In the genomic region with DNA sequence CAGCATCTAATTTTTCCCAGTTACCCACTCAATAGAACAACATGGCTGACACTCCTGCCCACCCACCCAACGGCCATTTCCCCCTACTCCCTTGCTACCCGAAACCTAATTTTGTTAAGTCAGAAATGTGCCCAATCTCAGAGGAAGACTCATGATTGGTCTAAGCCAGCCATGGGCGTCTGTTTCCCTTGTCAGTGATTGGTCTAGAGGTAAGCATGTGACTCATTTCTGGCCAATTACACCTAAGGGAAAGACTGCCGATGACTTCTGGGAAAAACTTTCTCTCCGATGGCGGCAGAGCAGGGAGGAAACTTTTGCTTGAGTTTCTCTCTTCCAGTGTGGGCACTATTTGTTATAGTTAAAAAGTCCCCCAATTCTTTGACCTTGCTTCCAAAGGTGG, we compare ENCODE assay signal across 16 cellular contexts.
DNase-seq lines count a peak whose midpoint lies in the region; ATAC-seq and TF ChIP-seq lines count a peak whose summit lies in the region.
"Had no signal": no experiment of that assay in that cellular context is flagged by ENCODE, and none has a peak within 500 bp of the region (broad histone marks: within the 10 kb centered on the region; RNA-seq: fewer than 3 reads in every experiment).

No MANE protein-coding gene starts in this region.

- H2BK120ac ChIP-seq in neuronal stem cell (ENCODE audit: low read depth, low read length): no peak overlapping the region

- H3K4me2 ChIP-seq in neuronal stem cell (ENCODE audit: insufficient read depth, low read length, poor library complexity, severe bottlenecking): no peak overlapping the region
- H3K4me2 ChIP-seq: A549 had no signal

- H3K4ac ChIP-seq in neuronal stem cell (ENCODE audit: low read length): no peak overlapping the region

- H3K9ac ChIP-seq in neuronal stem cell (ENCODE audit: low read depth, low read length, poor library complexity): no peak overlapping the region
- H3K9ac ChIP-seq: GM23248 had no signal

- peak; percentile 59 to 77 for DNase-seq in SJCRH30
- no peak for DNase-seq in esophagus muscularis mucosa (ENCODE audit: extremely low spot score)
- no peak for DNase-seq in neuronal stem cell (ENCODE audit: low spot score)
- DNase-seq in tibial nerve (ENCODE audit: low spot score in 2 of 2): no peak
- no peak for DNase-seq in T-helper 1 cell
- DNase-seq in amniotic stem cell (lab: John Stamatoyannopoulos, UW): no peak
- no peak for DNase-seq in NCI-H2081 treated with DMSO at 0.1 percent for 48 hours (lab: John Stamatoyannopoulos, UW)
- DNase-seq: Caco-2; CD8-positive, alpha-beta memory T cell; DMS53; GF-D8 had no signal

- TF ChIP-seq POLR2A in esophagus muscularis mucosa (IDR thresholded peaks at IDR 0.05; ENCODE audit: low read depth) (no peak), tibial nerve (IDR thresholded peaks at IDR 0.05) (no peak)

- WGBS in esophagus muscularis mucosa: 91% methylated on average over 6 of the region's 6 CpGs
- no CpG with 5 or more reads among the region's 6 CpGs for WGBS in neuronal stem cell (ENCODE audit: extremely low coverage in 2 of 2, insufficient read length in 2 of 2, insufficient replicate concordance in 1 of 2), 2 donors
- WGBS in tibial nerve, 2 donors: 84 to 85% methylated on average over 6 of the region's 6 CpGs

- H3K18ac ChIP-seq in neuronal stem cell (ENCODE audit: low read length): no peak overlapping the region

- ATAC-seq in GM21390 (IDR thresholded peaks at IDR 0.05; ENCODE audit: unreplicated experiment): no peak
- ATAC-seq: A549, HCT116, HepG2 had no signal

- peak overlapping the region; percentile 48 for H3K27ac ChIP-seq in SJCRH30
- peak overlapping the region; percentile 4 to 48 (median 14) for H3K27ac ChIP-seq in esophagus muscularis mucosa (replicated peaks in 1 of 4)
- H3K27ac ChIP-seq in neuronal stem cell (replicated peaks; ENCODE audit: low read length): no peak overlapping the region
- peak overlapping the region in 3 of 4 donors; percentile 52 to 82 (median 79) for H3K27ac ChIP-seq in tibial nerve
- H3K27ac ChIP-seq: A549, GM23248 had no signal

- H3K9me3 ChIP-seq in SJCRH30 (replicated peaks) (no peaks in the 10 kb centered on the region), esophagus muscularis mucosa (no peaks in the 10 kb centered on the region), neuronal stem cell (replicated peaks in 1 of 2; ENCODE audit: control insufficient read depth in 2 of 2, insufficient read depth in 1 of 2, low read depth in 1 of 2, low read length in 2 of 2) (peaks cover 0 to 3% of the 10 kb centered on the region in 2 donors), tibial nerve (no peaks in the 10 kb centered on the region)
- H3K9me3 ChIP-seq: A549, Caco-2 had no signal

- H2BK15ac ChIP-seq in neuronal stem cell (ENCODE audit: low read length): no peak overlapping the region

- no peak overlapping the region for H3K23ac ChIP-seq in neuronal stem cell (ENCODE audit: low read depth, low read length, poor library complexity)

- TF ChIP-seq CTCF in esophagus muscularis mucosa (IDR thresholded peaks at IDR 0.05) (no peak), tibial nerve (IDR thresholded peaks at IDR 0.05) (no peak)

- peak overlapping the region; percentile 55 for H3K4me3 ChIP-seq in SJCRH30
- no peak overlapping the region for H3K4me3 ChIP-seq in esophagus muscularis mucosa
- no peak overlapping the region for H3K4me3 ChIP-seq in neuronal stem cell (ENCODE audit: low read length in 2 of 2)
- no peak overlapping the region for H3K4me3 ChIP-seq in tibial nerve
- H3K4me3 ChIP-seq: A549, GM23248 had no signal

- no peak overlapping the region for H3K14ac ChIP-seq in neuronal stem cell (ENCODE audit: low read length)

- TF ChIP-seq EP300 in esophagus muscularis mucosa (IDR thresholded peaks at IDR 0.05): no peak
- no peak for TF ChIP-seq EP300 in tibial nerve (IDR thresholded peaks at IDR 0.05)

- no peak overlapping the region for H4K91ac ChIP-seq in neuronal stem cell (ENCODE audit: low read depth, low read length, poor library complexity)

- H2BK5ac ChIP-seq in neuronal stem cell (ENCODE audit: low read length): no peak overlapping the region

- no peak overlapping the region for H2AK5ac ChIP-seq in neuronal stem cell (ENCODE audit: low read depth, low read length)

- peak overlapping the region; percentile 47 for H2AFZ ChIP-seq in neuronal stem cell (ENCODE audit: low read length)
- H2AFZ ChIP-seq: GM23248 had no signal

- no peaks in the 10 kb centered on the region for H3K79me1 ChIP-seq in neuronal stem cell (ENCODE audit: low read depth, low read length)

- H3K27me3 ChIP-seq in SJCRH30 (no peaks in the 10 kb centered on the region), esophagus muscularis mucosa (peaks cover 0 to 5% (median 0%) of the 10 kb centered on the region in 4 donors), neuronal stem cell (ENCODE audit: control insufficient read depth in 3 of 3, insufficient read depth in 3 of 3, low read depth in 1 of 3, low read length in 3 of 3) (peaks cover 0 to 47% (median 0%) of the 10 kb centered on the region in 3 experiments), tibial nerve (no peaks in the 10 kb centered on the region)

- no peak overlapping the region for H2BK12ac ChIP-seq in neuronal stem cell (ENCODE audit: low read length)

- H3K36me3 ChIP-seq in SJCRH30: no peaks in the 10 kb centered on the region
- H3K36me3 ChIP-seq in esophagus muscularis mucosa: no peaks in the 10 kb centered on the region
- H3K36me3 ChIP-seq in neuronal stem cell (replicated peaks in 1 of 2; ENCODE audit: control insufficient read depth in 2 of 2, insufficient read depth in 2 of 2, low read length in 2 of 2): no peaks in the 10 kb centered on the region
- H3K36me3 ChIP-seq in tibial nerve: no peaks in the 10 kb centered on the region

- peaks cover 24% of the 10 kb centered on the region for H3K4me1 ChIP-seq in SJCRH30
- H3K4me1 ChIP-seq in esophagus muscularis mucosa: no peaks in the 10 kb centered on the region
- H3K4me1 ChIP-seq in neuronal stem cell (ENCODE audit: control insufficient read depth in 2 of 2, insufficient read depth in 1 of 2, low read depth in 1 of 2, low read length in 2 of 2): peaks cover 3 to 34% of the 10 kb centered on the region in 2 donors
- peaks cover 0 to 37% (median 19%) of the 10 kb centered on the region in 4 donors for H3K4me1 ChIP-seq in tibial nerve

- no peak overlapping the region for H4K8ac ChIP-seq in neuronal stem cell (ENCODE audit: low read depth, low read length)

- intact Hi-C loops in esophagus muscularis mucosa (cut with DNase I): no loop called here

Comparison
In these comparisons a context has a peak if more than half of its experiments do, and no peak if none do; other contexts are left out.
1. DNase-seq: peak in SJCRH30 (2 of 2); none in esophagus muscularis mucosa (single experiment), neuronal stem cell (single experiment), tibial nerve (0 of 2), T-helper 1 cell (0 of 5), amniotic stem cell (single experiment) and NCI-H2081 treated with DMSO at 0.1 percent for 48 hours (single experiment).